ENCODE assay signal across 1 cellular context in the genomic region with DNA sequence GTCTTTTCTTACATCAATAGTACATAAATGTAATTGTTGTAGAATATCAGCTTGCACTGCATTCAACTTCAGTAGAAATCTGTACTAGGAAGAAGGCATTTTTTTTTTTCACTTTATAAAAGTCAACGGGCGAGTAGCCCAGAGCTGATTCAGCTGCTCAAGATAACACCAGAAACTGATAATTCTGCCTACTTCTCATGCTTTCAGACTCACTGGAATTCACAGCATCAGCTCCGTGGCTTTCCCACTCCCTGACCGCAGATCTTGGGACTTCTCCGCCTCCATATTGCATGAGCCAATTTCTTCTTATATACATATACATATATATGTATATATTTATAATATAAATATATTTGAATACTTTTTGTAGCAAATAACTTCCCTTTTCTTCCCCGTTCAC.
TF ChIP-seq lines count a peak whose summit lies in the region.

No MANE protein-coding gene starts in this region.

TF ChIP-seq in HEK293T, 16 proteins besides CTCF, POLR2A, EP300 and RAD21 (continued from another document):
- no peak for TF ChIP-seq PKNOX1 (IDR thresholded peaks at IDR 0.05)
- no peak for TF ChIP-seq FOXM1 (IDR thresholded peaks at IDR 0.05; ENCODE audit: borderline replicate concordance)
- no peak for TF ChIP-seq CTBP1 (IDR thresholded peaks at IDR 0.05; ENCODE audit: borderline replicate concordance)
- TF ChIP-seq SP1 (IDR thresholded peaks at IDR 0.05) = no peak
- TF ChIP-seq HDGF (IDR thresholded peaks at IDR 0.05; ENCODE audit: borderline replicate concordance) = no peak
- TF ChIP-seq NFRKB (IDR thresholded peaks at IDR 0.05) = no peak
- TF ChIP-seq TARDBP (IDR thresholded peaks at IDR 0.05) = no peak
- no peak for TF ChIP-seq FOXA1 (IDR thresholded peaks at IDR 0.05)
- TF ChIP-seq BHLHE40 (IDR thresholded peaks at IDR 0.05; ENCODE audit: borderline replicate concordance) = no peak
- no peak for TF ChIP-seq ARNT (IDR thresholded peaks at IDR 0.05)
